19 cellular contexts compared by ENCODE assay signal in genomic region chr7:29490094-29490607, GRCh38.
"Had no signal": no experiment of that assay in that cellular context is flagged by ENCODE, and none has a peak within 500 bp of the region (broad histone marks: within the 10 kb centered on the region; RNA-seq: fewer than 3 reads in every experiment).

No MANE protein-coding gene starts in this region.

- ATAC-seq: activated naive CD4-positive, alpha-beta T cell treated with anti-CD3 and anti-CD28 coated beads, Interleukin-2, amount 50 U/mL, for 72 hours; activated T-cell treated with anti-CD3 and anti-CD28 coated beads, Interleukin-2, amount 50 U/mL, for 72 hours; stimulated activated naive CD8-positive, alpha-beta T cell treated with anti-CD3 and anti-CD28 coated beads, Interleukin-15, Interleukin-2, amounts not matched to agents 100 U/mL and 50 U/mL, for 24 hours; upper lobe of right lung had no signal

- H3K4me1 Mint-ChIP-seq: activated CD4-positive, alpha-beta T cell treated with anti-CD3 and anti-CD28 coated beads, Interleukin-2, amount 10 ng/mL, durations not matched to agents 24 days and 14 days had no signal

- H3K27ac Mint-ChIP-seq: activated CD4-positive, alpha-beta T cell treated with anti-CD3 and anti-CD28 coated beads, Interleukin-2, amount 10 ng/mL, durations not matched to agents 24 days and 14 days; activated naive CD4-positive, alpha-beta T cell treated with anti-CD3 and anti-CD28 coated beads, Interleukin-2, amount 50 U/mL, for 72 hours; activated T-cell treated with anti-CD3 and anti-CD28 coated beads, Interleukin-2, amount 50 U/mL, for 72 hours; immature natural killer cell had no signal

- H3K4me3 Mint-ChIP-seq: activated CD4-positive, alpha-beta T cell treated with anti-CD3 and anti-CD28 coated beads, Interleukin-2, amount 10 ng/mL, durations not matched to agents 24 days and 14 days; activated T-cell treated with anti-CD3 and anti-CD28 coated beads, Interleukin-2, amount 50 U/mL, for 72 hours; immature natural killer cell had no signal

- FAIRE-seq: colon had no signal

- H3K36me3 ChIP-seq: prostate gland, upper lobe of right lung had no signal

- H3K4me3 ChIP-seq: prostate gland, skin epidermis, testis, upper lobe of right lung had no signal

- H3K27me3 Mint-ChIP-seq: activated CD4-positive, alpha-beta T cell treated with anti-CD3 and anti-CD28 coated beads, Interleukin-2, amount 10 ng/mL, durations not matched to agents 24 days and 14 days had no signal

- H3K9me3 ChIP-seq: prostate gland, testis, upper lobe of right lung had no signal

- DNase-seq: activated CD4-positive, alpha-beta T cell treated with anti-CD3 and anti-CD28 coated beads, Interleukin-2, amount 10 ng/mL, durations not matched to agents 24 days and 14 days; activated CD4-positive, CD25-positive, alpha-beta regulatory T cell; activated CD8-positive, alpha-beta memory T cell treated with anti-CD3 and anti-CD28 coated beads, Interleukin-2, amount 50 U/mL, for 48 hours; activated gamma-delta T cell; activated T-cell treated with anti-CD3 and anti-CD28 coated beads, Interleukin-2, amount 50 U/mL, for 72 hours; amygdala; effector CD4-positive, alpha-beta T cell; foreskin fibroblast; head of caudate nucleus; immature natural killer cell; mesendoderm; right cardiac atrium; stimulated activated naive CD8-positive, alpha-beta T cell treated with anti-CD3 and anti-CD28 coated beads, Interleukin-15, Interleukin-2, amounts not matched to agents 100 U/mL and 50 U/mL, for 24 hours; testis; upper lobe of right lung had no signal

- H3K4me1 ChIP-seq: prostate gland, upper lobe of right lung had no signal

- H3K27ac ChIP-seq: upper lobe of right lung had no signal

- H3K27me3 ChIP-seq: testis, upper lobe of right lung had no signal

- H3K9me3 Mint-ChIP-seq: activated CD4-positive, alpha-beta T cell treated with anti-CD3 and anti-CD28 coated beads, Interleukin-2, amount 10 ng/mL, durations not matched to agents 24 days and 14 days; activated naive CD4-positive, alpha-beta T cell treated with anti-CD3 and anti-CD28 coated beads, Interleukin-2, amount 50 U/mL, for 72 hours; activated T-cell treated with anti-CD3 and anti-CD28 coated beads, Interleukin-2, amount 50 U/mL, for 72 hours; immature natural killer cell had no signal
